ENCODE assay signal across 10 cellular contexts in genomic region chr20:63696311-63696627, GRCh38. TPM values are rescaled to one million over a fixed set of nuclear protein-coding genes. Genes with fewer than 3 reads are reported as not detected.
DNase-seq lines count a peak whose midpoint lies in the region; ATAC-seq and TF ChIP-seq lines count a peak whose summit lies in the region.
"Had no signal": no experiment of that assay in that cellular context is flagged by ENCODE, and none has a peak within 500 bp of the region (broad histone marks: within the 10 kb centered on the region; RNA-seq: fewer than 3 reads in every experiment).

No MANE protein-coding gene starts in this region.

- H3K4me2 ChIP-seq in DND-41 (ENCODE audit: insufficient read depth, low read length) = no peak overlapping the region

- no peak overlapping the region for H3K9ac ChIP-seq in DND-41 (ENCODE audit: low read depth, low read length)

- no peaks in the 10 kb centered on the region for H3K79me2 ChIP-seq in DND-41 (ENCODE audit: insufficient read depth, low read length)

- no peaks in the 10 kb centered on the region for H3K4me1 ChIP-seq in DND-41 (ENCODE audit: insufficient read depth, low read length)

- H3K27ac ChIP-seq in DND-41 (ENCODE audit: low read length) = 0 out of 2 replicates have a peak overlapping the region, but pooled peaks have one; percentile 32
- peak overlapping the region; percentile 97 for H3K27ac ChIP-seq in RWPE1

- H3K9me3 ChIP-seq in DND-41 (ENCODE audit: insufficient read depth, low read length, severe bottlenecking) = no peaks in the 10 kb centered on the region

- H3K27ac Mint-ChIP-seq in neural crest cell (ENCODE audit: unreplicated experiment) = no peak overlapping the region

- H3K36me3 Mint-ChIP-seq in neural crest cell (ENCODE audit: low read depth) = peaks cover 5% of the 10 kb centered on the region

- TF ChIP-seq CTCF in DND-41 (IDR thresholded peaks at IDR 0.05; ENCODE audit: borderline replicate concordance, extremely low read depth, low read length, poor library complexity, severe bottlenecking) = no peak
- TF ChIP-seq CTCF in RWPE1 (conservative IDR thresholded peaks at IDR 0.05; ENCODE audit: low read depth) = no peak
- no peak for TF ChIP-seq CTCF in epithelial cell of esophagus (IDR thresholded peaks at IDR 0.05; ENCODE audit: insufficient read depth, low read depth, low read length, missing control alignments)
- no peak for TF ChIP-seq CTCF in neural crest cell (conservative IDR thresholded peaks at IDR 0.05)
- no peak for TF ChIP-seq CTCF in GM10248 (IDR thresholded peaks at IDR 0.05; ENCODE audit: control extremely low read depth, extremely low read depth, low read depth, missing control alignments)

- H3K4me3 Mint-ChIP-seq in neural crest cell = peak overlapping the region; percentile 31

- peaks cover 37% of the 10 kb centered on the region for H4K20me1 ChIP-seq in DND-41 (ENCODE audit: insufficient read depth, low read length)

- no peaks in the 10 kb centered on the region for H3K9me3 Mint-ChIP-seq in neural crest cell

- H3K4me1 Mint-ChIP-seq in neural crest cell = no peaks in the 10 kb centered on the region

- H3K27me3 ChIP-seq in DND-41 (ENCODE audit: insufficient read depth, low read length, poor library complexity) = no peaks in the 10 kb centered on the region

- H3K4me3 ChIP-seq in DND-41 (ENCODE audit: low read depth in 1 of 2, low read length in 2 of 2) (no peak overlapping the region), epithelial cell of esophagus (ENCODE audit: low read length) (no peak overlapping the region)

- ATAC-seq in DND-41 (ENCODE audit: insufficient read depth, low read depth) = peak; percentile 53

- DNase-seq in DND-41 = peak; percentile 59
- peak; percentile 95 for DNase-seq in RWPE1 (ENCODE audit: low spot score)
- DNase-seq in epithelial cell of esophagus (ENCODE audit: low read depth) = peak; percentile 75
- DNase-seq in neural crest cell (ENCODE audit: low read depth, low spot score) = no peak
- DNase-seq in hippocampal formation (lab: John Stamatoyannopoulos, UW) = no peak
- no peak for DNase-seq in NCI-H1105 (lab: John Stamatoyannopoulos, UW)
- DNase-seq in RKO (ENCODE audit: low spot score) = no peak
- DNase-seq in GM10248 (ENCODE audit: extremely low spot score) = no peak
- DNase-seq: NCI-H2029 had no signal

- peaks cover 13% of the 10 kb centered on the region for H3K27me3 Mint-ChIP-seq in neural crest cell (ENCODE audit: low read depth)

- CTCF ChIA-PET in RWPE1 (lab: Yijun Ruan, JAX) = interaction anchor here (0.6 to 1.8 kb wide), 2 partner anchors 10 to 62 kb away, joined by 3 to 7 read pairs; no protein-coding TSS in a partner anchor
- CTCF ChIA-PET in GM10248 (lab: Yijun Ruan, JAX) = interaction anchor here (2.2 kb wide), 1 partner anchor 11 kb away, joined by 9 read pairs; the partner anchor contains the start of genes ARFRP1 and ZGPAT

- peaks cover 63% of the 10 kb centered on the region for H3K36me3 ChIP-seq in DND-41 (ENCODE audit: insufficient read depth, low read length)

- POLR2A ChIA-PET in RWPE1 (lab: Yijun Ruan, JAX; ENCODE audit: low non-redundant PET) (interaction anchor here (0.9 to 1.0 kb wide), 2 partner anchors 11 to 54 kb away, joined by 4 read pairs; no protein-coding TSS in a partner anchor), GM10248 (lab: Yijun Ruan, JAX) (no interaction called here)

- no peak overlapping the region for H2AFZ ChIP-seq in DND-41 (ENCODE audit: low read depth, low read length)

RNA-seq across cellular contexts. Expression of gene TNFRSF6B, which starts 0.2 kb away (rescaled TPM):
- total RNA-seq in neural crest cell = not detected in 2 replicates
- total RNA-seq: skeletal muscle tissue had no signal

RNA-seq across cellular contexts. Expression of gene ARFRP1, which starts 11.5 kb away (rescaled TPM):
- total RNA-seq in neural crest cell = 41.0 and 42.1 TPM in 2 replicates

RNA-seq across cellular contexts. Expression of gene ZGPAT, which starts 11.6 kb away (rescaled TPM):
- 31.3 and 32.1 TPM in 2 replicates for total RNA-seq in neural crest cell

RNA-seq across cellular contexts. Expression of gene RTEL1, which starts 38.2 kb away (rescaled TPM):
- 46.7 and 48.4 TPM in 2 replicates for total RNA-seq in neural crest cell

RNA-seq across cellular contexts. Expression of gene LIME1, which starts 40.2 kb away (rescaled TPM):
- total RNA-seq in neural crest cell = 16.5 and 17.6 TPM in 2 replicates

Comparison
In these comparisons a context has a peak if more than half of its experiments do, and no peak if none do; other contexts are left out.
1. DNase-seq: peak in DND-41 (single experiment), RWPE1 (single experiment) and epithelial cell of esophagus (single experiment); none in neural crest cell (single experiment), hippocampal formation (0 of 2), NCI-H1105 (single experiment), RKO (single experiment) and GM10248 (single experiment).